In the genomic region with DNA sequence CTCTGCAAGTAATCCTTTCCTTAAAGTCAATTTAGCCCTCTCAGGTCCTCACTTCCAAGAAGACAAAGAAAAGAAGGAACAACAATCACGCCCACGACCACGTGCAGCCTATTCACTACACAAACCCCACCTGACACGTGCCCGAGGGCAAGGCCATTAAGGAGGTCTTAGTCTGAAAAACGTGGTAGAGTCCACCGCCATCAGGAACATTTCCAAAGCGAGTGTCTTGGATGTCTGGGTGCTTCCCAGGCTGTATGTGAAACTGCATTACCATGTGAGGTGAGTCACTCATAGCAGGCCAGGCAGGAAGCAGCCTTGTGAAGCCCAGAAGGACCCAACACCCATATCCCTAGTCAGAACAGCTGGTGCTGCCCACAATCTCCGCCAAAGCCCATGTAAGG, we compare ENCODE assay signal across 12 cellular contexts. TPM values are rescaled to one million over a fixed set of nuclear protein-coding genes. Genes with fewer than 3 reads are reported as not detected.
DNase-seq lines count a peak whose midpoint lies in the region; ATAC-seq and TF ChIP-seq lines count a peak whose summit lies in the region.
"Had no signal": no experiment of that assay in that cellular context is flagged by ENCODE, and none has a peak within 500 bp of the region (broad histone marks: within the 10 kb centered on the region; RNA-seq: fewer than 3 reads in every experiment).

No MANE protein-coding gene starts in this region.

- H3K9me3 ChIP-seq in BLaER1 treated with 17β-estradiol and CSF1 and Interleukin-3, amounts not matched to agents 10 nM and 100 nM (replicated peaks in 1 of 11), result no peaks in the 10 kb centered on the region
- H3K9me3 ChIP-seq: lower lobe of right lung had no signal

- in situ Hi-C loops in brain microvascular endothelial cell (cut with HindIII; ENCODE audit: low pct_ligation_motif_present, low sequenced_read_pairs), result no loop called here

- H3K4me3 ChIP-seq in BLaER1 treated with 17β-estradiol and CSF1 and Interleukin-3, amounts not matched to agents 10 nM and 100 nM, result no peak overlapping the region
- no peak overlapping the region for H3K4me3 ChIP-seq in brain microvascular endothelial cell (ENCODE audit: low read depth, low read length)
- H3K4me3 ChIP-seq: lower lobe of right lung had no signal

- peak overlapping the region in 7 of 11 experiments; percentile 44 to 71 (median 62); a peak in 13 of 22 replicates for H3K27ac ChIP-seq in BLaER1 treated with 17β-estradiol and CSF1 and Interleukin-3, amounts not matched to agents 10 nM and 100 nM
- H3K27ac ChIP-seq in brain microvascular endothelial cell (peak overlapping the region; percentile 74), substantia nigra (ENCODE audit: low read depth, low read length, poor library complexity, severe bottlenecking) (no peak overlapping the region)
- H3K27ac ChIP-seq: lower lobe of right lung had no signal

- TF ChIP-seq CTCF in brain microvascular endothelial cell (IDR thresholded peaks at IDR 0.05; ENCODE audit: low read depth, low read length, missing control alignments), result no peak

- ATAC-seq in HG02973 (IDR thresholded peaks at IDR 0.05; ENCODE audit: unreplicated experiment), result no peak

- peak overlapping the region in 10 of 11 experiments; percentile 4 to 94 (median 76); a peak in 18 of 22 replicates for H3K4me2 ChIP-seq in BLaER1 treated with 17β-estradiol and CSF1 and Interleukin-3, amounts not matched to agents 10 nM and 100 nM

- H3K9ac ChIP-seq in BLaER1 treated with 17β-estradiol and CSF1 and Interleukin-3, amounts not matched to agents 10 nM and 100 nM, result 0 out of 22 replicates have a peak overlapping the region, but pooled peaks of 1 of the 11 experiments have one; percentile 0

- H3K27me3 ChIP-seq in BLaER1 treated with 17β-estradiol and CSF1 and Interleukin-3, amounts not matched to agents 10 nM and 100 nM, result no peaks in the 10 kb centered on the region
- no peaks in the 10 kb centered on the region for H3K27me3 ChIP-seq in brain microvascular endothelial cell (replicated peaks)

- DNase-seq in HT1080 (ENCODE audit: low read depth) (peak; percentile 94), brain microvascular endothelial cell (peak; percentile 92), myocyte (ENCODE audit: low read depth) (peak; percentile 70), NCI-H187 (lab: John Stamatoyannopoulos, UW) (no peak), substantia nigra (lab: John Stamatoyannopoulos, UW) (no peak)
- DNase-seq in activated naive CD4-positive, alpha-beta T cell (lab: John Stamatoyannopoulos, UW), result no peak
- DNase-seq: activated CD4-positive, alpha-beta T cell treated with anti-CD3 and anti-CD28 coated beads for 1 hour; GF-D8; lower lobe of right lung had no signal

- peaks cover 16 to 74% (median 44%) of the 10 kb centered on the region in 10 experiments for H3K4me1 ChIP-seq in BLaER1 treated with 17β-estradiol and CSF1 and Interleukin-3, amounts not matched to agents 10 nM and 100 nM
- H3K4me1 ChIP-seq: lower lobe of right lung had no signal

- no peaks in the 10 kb centered on the region for H3K36me3 ChIP-seq in BLaER1 treated with 17β-estradiol and CSF1 and Interleukin-3, amounts not matched to agents 10 nM and 100 nM
- H3K36me3 ChIP-seq in brain microvascular endothelial cell (replicated peaks), result no peaks in the 10 kb centered on the region
- H3K36me3 ChIP-seq: lower lobe of right lung had no signal

- no peaks in the 10 kb centered on the region; a peak in 1 of 22 replicates for H4K20me1 ChIP-seq in BLaER1 treated with 17β-estradiol and CSF1 and Interleukin-3, amounts not matched to agents 10 nM and 100 nM

RNA-seq across cellular contexts. Expression of gene KRT79, which starts 3.2 kb away (rescaled TPM):
- total RNA-seq in HT1080 (2014; rRNA removed; shearing (Covaris generic)), result 0.45 and 1.0 TPM in 2 replicates
- 1.3 and 1.8 TPM in 2 replicates for polyA plus RNA-seq in HT1080 (2015; cell fraction: cytosol; rRNA removed)
- 38.6 and 41.6 TPM in 2 replicates for polyA plus RNA-seq in HT1080 (2015; cell fraction: nucleus; rRNA removed)
- not detected in 2 replicates for total RNA-seq in myocyte
- polyA plus RNA-seq in myocyte (2012), result 0.04 TPM
- total RNA-seq: dermis microvascular lymphatic vessel endothelial cell had no signal

RNA-seq across cellular contexts. Expression of gene KRT78, which starts 11.5 kb away (rescaled TPM):
- total RNA-seq in HT1080 (2014; rRNA removed; shearing (Covaris generic)), result 0.13 TPM in 1 of 2 replicates, not detected in the other
- polyA plus RNA-seq in HT1080 (2015; cell fraction: cytosol; rRNA removed), result 0.03 and 0.21 TPM in 2 replicates
- 0.16 TPM in 1 of 2 replicates, not detected in the other for polyA plus RNA-seq in HT1080 (2015; cell fraction: nucleus; rRNA removed)
- total RNA-seq in myocyte, result not detected in 2 replicates
- polyA plus RNA-seq in myocyte (2012), result not detected
- total RNA-seq: dermis microvascular lymphatic vessel endothelial cell, lower lobe of right lung had no signal

RNA-seq across cellular contexts. Expression of gene KRT4, which starts 23.4 kb away (rescaled TPM):
- total RNA-seq in HT1080 (2014; rRNA removed; shearing (Covaris generic)), result not detected in 2 replicates
- polyA plus RNA-seq in HT1080 (2015; cell fraction: cytosol; rRNA removed), result not detected in 2 replicates
- polyA plus RNA-seq in HT1080 (2015; cell fraction: nucleus; rRNA removed), result 0.23 and 0.25 TPM in 2 replicates
- not detected in 2 replicates for total RNA-seq in myocyte
- polyA plus RNA-seq in myocyte (2012), result not detected
- total RNA-seq: dermis microvascular lymphatic vessel endothelial cell had no signal

RNA-seq across cellular contexts. Expression of gene KRT3, which starts 41.4 kb away (rescaled TPM):
- 0.13 TPM in 1 of 2 replicates, not detected in the other for total RNA-seq in HT1080 (2014; rRNA removed; shearing (Covaris generic))
- polyA plus RNA-seq in HT1080 (2015; cell fraction: cytosol; rRNA removed), result 0.08 TPM in 1 of 2 replicates, not detected in the other
- polyA plus RNA-seq in HT1080 (2015; cell fraction: nucleus; rRNA removed), result not detected in 2 replicates
- total RNA-seq in myocyte, result not detected in 2 replicates
- not detected for polyA plus RNA-seq in myocyte (2012)
- total RNA-seq: dermis microvascular lymphatic vessel endothelial cell, lower lobe of right lung had no signal

Comparison
In these comparisons a context has a peak if more than half of its experiments do, and no peak if none do; other contexts are left out.
1. DNase-seq: peak in HT1080 (single experiment), brain microvascular endothelial cell (single experiment) and myocyte (single experiment); none in NCI-H187 (0 of 2), substantia nigra (0 of 49) and activated naive CD4-positive, alpha-beta T cell (0 of 4).